ENCODE assay signal across 1 cellular context in the genomic region with DNA sequence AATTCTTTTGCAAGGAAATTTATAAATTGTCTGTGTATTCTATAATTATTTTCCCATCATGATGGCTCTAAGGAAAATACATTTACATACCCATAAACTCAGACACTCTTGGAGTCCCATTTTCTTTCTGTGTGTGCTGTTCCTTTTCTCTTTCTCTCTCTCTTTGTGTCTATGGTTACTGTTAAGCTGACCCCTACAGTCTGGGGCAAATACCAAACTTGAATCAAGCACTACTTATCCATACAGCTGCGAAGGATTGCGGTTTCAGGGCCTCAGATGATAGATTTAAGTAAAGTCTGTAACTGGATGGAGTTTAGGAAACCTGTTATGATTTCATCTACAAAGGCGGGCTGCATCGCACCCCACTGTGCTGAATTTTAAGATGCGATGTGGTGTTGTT.
TF ChIP-seq lines count a peak whose summit lies in the region.

No MANE protein-coding gene starts in this region.

TF ChIP-seq in IMR-90, 13 proteins besides CTCF, POLR2A, EP300 and RAD21:
- TF ChIP-seq CHD1 (IDR thresholded peaks at IDR 0.05; ENCODE audit: low read depth, low read length) = no peak
- no peak for TF ChIP-seq MAZ (IDR thresholded peaks at IDR 0.05; ENCODE audit: borderline replicate concordance, low read depth, low read length)
- TF ChIP-seq RCOR1 (IDR thresholded peaks at IDR 0.05; ENCODE audit: insufficient replicate concordance, low read length) = no peak
- no peak for TF ChIP-seq SMC3 (IDR thresholded peaks at IDR 0.05; ENCODE audit: low read depth, low read length)
- no peak for TF ChIP-seq FOS (IDR thresholded peaks at IDR 0.05; ENCODE audit: low read depth, low read length)
- TF ChIP-seq, protein P1, sequence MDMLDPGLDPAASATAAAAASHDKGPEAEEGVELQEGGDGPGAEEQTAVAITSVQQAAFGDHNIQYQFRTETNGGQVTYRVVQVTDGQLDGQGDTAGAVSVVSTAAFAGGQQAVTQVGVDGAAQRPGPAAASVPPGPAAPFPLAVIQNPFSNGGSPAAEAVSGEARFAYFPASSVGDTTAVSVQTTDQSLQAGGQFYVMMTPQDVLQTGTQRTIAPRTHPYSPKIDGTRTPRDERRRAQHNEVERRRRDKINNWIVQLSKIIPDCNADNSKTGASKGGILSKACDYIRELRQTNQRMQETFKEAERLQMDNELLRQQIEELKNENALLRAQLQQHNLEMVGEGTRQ (IDR thresholded peaks at IDR 0.05; ENCODE audit: low read depth, low read length) = no peak
- TF ChIP-seq MAFK (IDR thresholded peaks at IDR 0.05; ENCODE audit: low read depth, low read length) = no peak
- no peak for TF ChIP-seq CEBPB (IDR thresholded peaks at IDR 0.05; ENCODE audit: low read depth, low read length)
- no peak for TF ChIP-seq MXI1 (IDR thresholded peaks at IDR 0.05; ENCODE audit: borderline replicate concordance, low read depth, low read length)
- no peak for TF ChIP-seq ELK1 (IDR thresholded peaks at IDR 0.05; ENCODE audit: borderline replicate concordance, low read depth, low read length)
